ENCODE assay signal across 10 cellular contexts in genomic region chr11:17986007-17986710, GRCh38. TPM values are rescaled to one million over a fixed set of nuclear protein-coding genes. Genes with fewer than 3 reads are reported as not detected.
A peak's percentile ranks its signal among the peaks of the same experiment; 100 is the strongest.
DNase-seq lines count a peak whose midpoint lies in the region; ATAC-seq and TF ChIP-seq lines count a peak whose summit lies in the region.
"Had no signal": no experiment of that assay in that cellular context is flagged by ENCODE, and none has a peak within 500 bp of the region (broad histone marks: within the 10 kb centered on the region; RNA-seq: fewer than 3 reads in every experiment).

No MANE protein-coding gene starts in this region.

- no peak overlapping the region for H3K4me3 Mint-ChIP-seq in chondrocyte (ENCODE audit: unreplicated experiment)

- no peaks in the 10 kb centered on the region for H3K9me3 ChIP-seq in left lung

- DNase-seq in Right ventricle myocardium superior (peak; percentile 59), cardiac septum (ENCODE audit: low spot score) (no peak), chondrocyte (ENCODE audit: low spot score) (no peak), left lung (peak in 1 of 2 donors; percentile 41), NCI-H2081 treated with DMSO at 0.1 percent for 48 hours (lab: John Stamatoyannopoulos, UW) (no peak), NCI-H446 treated with DMSO at 0.1 percent for 48 hours (lab: John Stamatoyannopoulos, UW) (no peak), NCI-H2227 (lab: John Stamatoyannopoulos, UW; ENCODE audit: unreplicated experiment) (no peak)
- DNase-seq: mesendoderm, NCI-H1092 had no signal

- H3K4me1 Mint-ChIP-seq in chondrocyte (ENCODE audit: low read depth), result peaks cover 34% of the 10 kb centered on the region

- H3K27me3 ChIP-seq in left lung, result no peaks in the 10 kb centered on the region

- no peak overlapping the region for H3K4me3 ChIP-seq in left lung

- ATAC-seq in Right ventricle myocardium superior (ENCODE audit: poor library complexity) (peak; percentile 67), left lung (peak; percentile 72), GM19397 (IDR thresholded peaks at IDR 0.05; ENCODE audit: unreplicated experiment) (no peak)

- H3K36me3 ChIP-seq in left lung, result peaks cover 0 to 35% of the 10 kb centered on the region in 2 donors

- TF ChIP-seq CTCF in chondrocyte (IDR thresholded peaks at IDR 0.05) (no peak), left lung (IDR thresholded peaks at IDR 0.05) (no peak)

- intact Hi-C loops in Right ventricle myocardium superior (cut with DNase I) (no loop called here), cardiac septum (cut with DNase I) (no loop called here), left lung (cut with DNase I) (no loop called here)

- peaks cover 0 to 4% of the 10 kb centered on the region in 2 donors for H3K4me1 ChIP-seq in left lung

- no peaks in the 10 kb centered on the region for H3K27me3 Mint-ChIP-seq in chondrocyte (ENCODE audit: low read depth)

- H3K27ac Mint-ChIP-seq in chondrocyte (ENCODE audit: unreplicated experiment), result peak overlapping the region; percentile 67

- peaks cover 22% of the 10 kb centered on the region for H3K36me3 Mint-ChIP-seq in chondrocyte (ENCODE audit: low read depth)

- peak overlapping the region in 1 of 2 donors; percentile 44 for H3K27ac ChIP-seq in left lung

- H3K9me3 Mint-ChIP-seq in chondrocyte (ENCODE audit: low read depth), result no peaks in the 10 kb centered on the region

RNA-seq across cellular contexts. Expression of gene SERGEF, which starts 26.7 kb away (rescaled TPM):
- 14.7 TPM for total RNA-seq in Right ventricle myocardium superior
- total RNA-seq in cardiac septum, result 22.4 TPM
- 34.3 to 37.6 TPM (median 36.6 TPM) in 3 replicates for total RNA-seq in chondrocyte
- 10 to 100 TPM; 25.4 to 26.1 TPM for total RNA-seq in left lung

RNA-seq across cellular contexts. Expression of gene TPH1, which starts 59.9 kb away (rescaled TPM):
- 0.08 TPM for total RNA-seq in Right ventricle myocardium superior
- 0.30 TPM for total RNA-seq in cardiac septum
- total RNA-seq in chondrocyte, result 0.99 to 6.4 TPM (median 5.0 TPM) in 3 replicates
- under 1 TPM; 0.26 TPM for total RNA-seq in left lung
